Comparison of ENCODE assay signal across 30 cellular contexts in genomic region chr2:137336067-137336466, GRCh38.
"Had no signal": no experiment of that assay in that cellular context is flagged by ENCODE, and none has a peak within 500 bp of the region (broad histone marks: within the 10 kb centered on the region; RNA-seq: fewer than 3 reads in every experiment).

No MANE protein-coding gene starts in this region.

- FAIRE-seq: bronchial epithelial cell, TTC549 had no signal

- H3K27ac ChIP-seq: ascending aorta, cardiac muscle cell, WERI-Rb-1 had no signal

- H3K9me3 ChIP-seq: ascending aorta had no signal

- H3K36me3 ChIP-seq: ascending aorta, cardiac muscle cell, WERI-Rb-1 had no signal

- H3K4me1 ChIP-seq: ascending aorta had no signal

- H3K27me3 ChIP-seq: ascending aorta, cardiac muscle cell had no signal

- ATAC-seq: activated CD8-positive, alpha-beta T cell treated with anti-CD3 and anti-CD28 coated beads for 36 hours; activated naive CD8-positive, alpha-beta T cell treated with anti-CD3 and anti-CD28 coated beads, Interleukin-2, amount 50 U/mL, for 24 hours; activated T-cell treated with anti-CD3 and anti-CD28 coated beads, Interleukin-2, amount 50 U/mL, for 4 hours; activated T-cell treated with anti-CD3 and anti-CD28 coated beads, Interleukin-2, amount 50 U/mL, for 72 hours; activated T-helper 17 cell treated with anti-CD3 and anti-CD28 coated beads, Interleukin-2, amount 50 U/mL, for 72 hours; WTC11 had no signal

- DNase-seq: activated CD4-positive, alpha-beta memory T cell treated with anti-CD3 and anti-CD28 coated beads for 36 hours; activated CD4-positive, alpha-beta T cell treated with anti-CD3 and anti-CD28 coated beads for 4 hours; activated CD4-positive, alpha-beta T cell treated with anti-CD3 and anti-CD28 coated beads, Interleukin-2, amount 10 ng/mL, durations not matched to agents 24 days and 14 days; activated CD4-positive, alpha-beta T cell treated with anti-CD3 and anti-CD28 coated beads, Interleukin-2, amount 50 U/mL, for 1 hour; activated CD4-positive, alpha-beta T cell treated with anti-CD3 and anti-CD28 coated beads, Interleukin-2, amount 50 U/mL, for 4 hours; activated CD4-positive, CD25-positive, alpha-beta regulatory T cell treated with anti-CD3 and anti-CD28 coated beads, Interleukin-2, amount 50 U/mL, for 72 hours; activated CD8-positive, alpha-beta memory T cell treated with anti-CD3 and anti-CD28 coated beads, Interleukin-2, amount 50 U/mL, for 4 hours; activated CD8-positive, alpha-beta T cell treated with anti-CD3 and anti-CD28 coated beads for 36 hours; activated gamma-delta T cell; activated naive CD4-positive, alpha-beta T cell treated with anti-CD3 and anti-CD28 coated beads, Interleukin-2, amount 10 ng/mL, durations not matched to agents 7 days and 5 days; activated naive CD4-positive, alpha-beta T cell treated with Interleukin-2 at 50 U/mL for 16 hours; activated naive CD8-positive, alpha-beta T cell treated with anti-CD3 and anti-CD28 coated beads, Interleukin-2, amount 10 ng/mL, durations not matched to agents 7 days and 5 days; activated naive CD8-positive, alpha-beta T cell treated with anti-CD3 and anti-CD28 coated beads, Interleukin-2, amount 50 U/mL, for 24 hours; activated T-cell treated with anti-CD3 and anti-CD28 coated beads for 4 hours; activated T-cell treated with anti-CD3 and anti-CD28 coated beads, Interleukin-2, amount 50 U/mL, for 1 hour; activated T-cell treated with anti-CD3 and anti-CD28 coated beads, Interleukin-2, amount 50 U/mL, for 4 hours; activated T-cell treated with anti-CD3 and anti-CD28 coated beads, Interleukin-2, amount 50 U/mL, for 72 hours; amygdala; anterior cingulate cortex; caudate nucleus; cerebellar nuclear complex; T-helper 2 cell; T-helper 9 cell; WERI-Rb-1 had no signal

- H3K4me3 ChIP-seq: ascending aorta, cardiac muscle cell had no signal
